ENCODE assay signal across 8 cellular contexts in the genomic region with DNA sequence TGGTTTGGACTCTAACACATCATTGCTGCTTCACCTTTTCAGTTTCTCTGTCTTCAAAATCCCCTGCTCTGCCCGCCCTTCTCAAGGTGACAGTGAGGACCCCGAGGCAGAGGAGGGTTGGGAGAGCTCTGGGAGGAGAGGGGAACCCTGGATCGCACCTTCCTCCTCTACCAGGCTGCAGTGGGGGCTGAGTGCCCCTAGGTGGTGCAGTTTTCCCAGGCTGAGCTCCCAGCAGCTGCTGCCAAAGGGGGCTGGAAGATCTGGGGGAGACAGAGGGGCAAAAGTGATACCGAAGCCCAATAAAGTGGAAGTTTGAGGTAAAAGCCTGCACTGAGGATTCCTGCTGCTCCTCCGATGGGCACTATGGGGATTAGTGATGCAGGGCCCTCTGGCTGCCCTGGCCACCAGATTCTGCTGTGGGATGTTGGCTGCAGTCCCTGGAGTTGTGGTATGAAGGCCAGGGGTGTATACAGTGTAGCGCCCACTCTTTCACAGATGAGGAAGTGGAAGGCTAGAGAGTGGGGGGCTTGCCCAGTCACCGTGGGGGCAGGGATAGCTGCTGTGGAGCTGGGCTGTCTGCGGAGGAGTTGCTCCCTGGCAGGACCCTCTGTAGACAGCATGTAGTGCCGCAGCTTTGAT. TPM values are rescaled to one million over a fixed set of nuclear protein-coding genes. Genes with fewer than 3 reads are reported as not detected.
DNase-seq lines count a peak whose midpoint lies in the region; ATAC-seq, FAIRE-seq and TF ChIP-seq lines count a peak whose summit lies in the region.

No MANE protein-coding gene starts in this region.

- peak; percentile 53 to 80 (median 71) for TF ChIP-seq CTCF in body of pancreas (IDR thresholded peaks at IDR 0.05)

- H3K4me1 ChIP-seq in body of pancreas, result no peaks in the 10 kb centered on the region

- H3K27ac Mint-ChIP-seq in stimulated activated naive B cell treated with anti-CD40 and anti-IgM and Interleukin-4, amounts not matched to agents 10 μg/mL and 1 μg/mL and 100 μg/mL, for 72 hours, result no peak overlapping the region

- H3K9me3 ChIP-seq in body of pancreas, result no peaks in the 10 kb centered on the region

- no peaks in the 10 kb centered on the region for H3K36me3 ChIP-seq in body of pancreas (replicated peaks in 1 of 2; ENCODE audit: insufficient read depth in 1 of 2, low read depth in 2 of 2)

- intact Hi-C loops in body of pancreas (cut with DNase I), result no loop called here
- intact Hi-C loops in left colon (cut with DNase I, micrococcal nuclease), result no loop called here

- H3K9me3 Mint-ChIP-seq in stimulated activated naive B cell treated with anti-CD40 and anti-IgM and Interleukin-4, amounts not matched to agents 10 μg/mL and 1 μg/mL and 100 μg/mL, for 72 hours, result no peaks in the 10 kb centered on the region

- H3K36me3 Mint-ChIP-seq in stimulated activated naive B cell treated with anti-CD40 and anti-IgM and Interleukin-4, amounts not matched to agents 10 μg/mL and 1 μg/mL and 100 μg/mL, for 72 hours, result no peaks in the 10 kb centered on the region

- no peak for FAIRE-seq in GM19239 (lab: Jason Lieb, UNC)

- H3K4me3 Mint-ChIP-seq in stimulated activated naive B cell treated with anti-CD40 and anti-IgM and Interleukin-4, amounts not matched to agents 10 μg/mL and 1 μg/mL and 100 μg/mL, for 72 hours, result no peak overlapping the region

- WGBS in body of pancreas, 2 donors, result 0 to 28% methylated on average over 3 to 9 of the region's 9 CpGs

- H3K27ac ChIP-seq in body of pancreas, result no peak overlapping the region

- DNase-seq in Ammon's horn (ENCODE audit: low spot score) (peak; percentile 56), GM19239 (ENCODE audit: insufficient read length, low spot score) (peak; percentile 26), OCI-M1 (lab: John Stamatoyannopoulos, UW) (peak; percentile 44), body of pancreas (peak; percentile 32 to 46 (median 46)), left colon (peak in 1 of 2 donors; percentile 34), HCEC 1CT (no peak)
- peak; percentile 17 for DNase-seq in stimulated activated naive B cell treated with anti-CD40 and anti-IgM and Interleukin-4, amounts not matched to agents 10 μg/mL and 1 μg/mL and 100 μg/mL, for 72 hours

- no peak overlapping the region for H3K4me3 ChIP-seq in body of pancreas

- ATAC-seq in body of pancreas (peak; percentile 75), left colon (peak; percentile 64), HG03354 (IDR thresholded peaks at IDR 0.05; ENCODE audit: poor library complexity, severe bottlenecking, unreplicated experiment) (no peak)
- ATAC-seq in stimulated activated naive B cell treated with anti-CD40 and anti-IgM and Interleukin-4, amounts not matched to agents 10 μg/mL and 1 μg/mL and 100 μg/mL, for 72 hours (replicated peaks), result peak; percentile 60

- H3K4me1 Mint-ChIP-seq in stimulated activated naive B cell treated with anti-CD40 and anti-IgM and Interleukin-4, amounts not matched to agents 10 μg/mL and 1 μg/mL and 100 μg/mL, for 72 hours, result peaks cover 0 to 5% of the 10 kb centered on the region in 2 donors

- no peaks in the 10 kb centered on the region for H3K27me3 ChIP-seq in body of pancreas

- H3K27me3 Mint-ChIP-seq in stimulated activated naive B cell treated with anti-CD40 and anti-IgM and Interleukin-4, amounts not matched to agents 10 μg/mL and 1 μg/mL and 100 μg/mL, for 72 hours, result peaks cover 47 to 49% of the 10 kb centered on the region in 2 donors

- TF ChIP-seq POLR2A in body of pancreas (IDR thresholded peaks at IDR 0.05), result no peak

RNA-seq across cellular contexts. Expression of a gene that starts 40.7 kb away (rescaled TPM):
- total RNA-seq in body of pancreas, result 10 to 100 TPM; 25.4 to 33.3 TPM
- total RNA-seq in left colon, result 10 to 100 TPM; 24.1 to 34.3 TPM
